In the genomic region with DNA sequence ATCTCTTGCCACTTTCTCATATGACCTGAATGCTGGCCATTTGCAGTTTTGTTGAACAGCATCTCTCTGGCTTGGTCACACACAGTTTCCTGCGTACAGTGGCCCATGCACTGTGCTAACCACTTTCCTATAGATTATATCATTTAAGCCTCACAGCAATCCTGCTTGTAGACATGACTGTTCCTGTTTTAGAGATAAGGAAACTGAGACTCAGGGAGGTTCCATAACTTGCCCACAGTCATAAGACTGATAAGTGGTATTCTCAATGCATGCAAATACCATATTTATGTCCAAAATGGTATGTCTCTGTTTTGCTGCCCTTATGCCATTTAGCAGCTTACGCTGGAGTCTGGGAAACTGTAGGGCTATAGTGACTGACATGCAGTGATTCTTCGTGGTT, we compare ENCODE assay signal across 2 cellular contexts.
TF ChIP-seq lines count a peak whose summit lies in the region.

No MANE protein-coding gene starts in this region.

TF ChIP-seq in K562, 482 proteins besides CTCF, POLR2A, EP300 and RAD21 (continued from another document and continues in another):
- TF ChIP-seq RCOR1 (IDR thresholded peaks at IDR 0.05; ENCODE audit: borderline replicate concordance in 1 of 2, low read depth in 2 of 2, low read length in 2 of 2), result peak in 1 of 2 experiments; percentile 83; a peak in 2 of 4 replicates
- TF ChIP-seq TEAD2 (tag; IDR thresholded peaks at IDR 0.05), result no peak
- TF ChIP-seq ATF7 (IDR thresholded peaks at IDR 0.05), result no peak
- no peak for TF ChIP-seq ILK (tag; IDR thresholded peaks at IDR 0.05; ENCODE audit: borderline replicate concordance, low read depth)
- TF ChIP-seq PURB (CRISPR knock-in tag; IDR thresholded peaks at IDR 0.05; ENCODE audit: low read depth), result no peak
- no peak for TF ChIP-seq SRSF9 (IDR thresholded peaks at IDR 0.05; ENCODE audit: borderline replicate concordance, low read depth, low read length)
- peak; percentile 65; the same call in 1 of the 2 replicates for TF ChIP-seq FOXJ2 (tag; IDR thresholded peaks at IDR 0.05)
- peak; percentile 68 for TF ChIP-seq CBFA2T3 (IDR thresholded peaks at IDR 0.05)
- TF ChIP-seq TSC22D4 (tag; IDR thresholded peaks at IDR 0.05), result no peak
- TF ChIP-seq MTA3 (IDR thresholded peaks at IDR 0.05; ENCODE audit: borderline replicate concordance), result 0 out of 2 replicates have a peak, but pooled peaks have one; percentile 22
- TF ChIP-seq MBD2 (IDR thresholded peaks at IDR 0.05; ENCODE audit: borderline replicate concordance, low read depth), result no peak
- TF ChIP-seq JUND (IDR thresholded peaks at IDR 0.05; ENCODE audit: borderline replicate concordance, low read depth, low read length), result peak; percentile 47; the same call in 1 of the 2 replicates
- TF ChIP-seq JUND (tag; IDR thresholded peaks at IDR 0.05; ENCODE audit: borderline replicate concordance, low read depth, low read length), result peak; percentile 40; the same call in 1 of the 3 replicates
- peak; percentile 42; the same call in 1 of the 2 replicates for TF ChIP-seq FOSL1 (tag; conservative IDR thresholded peaks at IDR 0.05)
- no peak for TF ChIP-seq EWSR1 (IDR thresholded peaks at IDR 0.05; ENCODE audit: borderline replicate concordance, low read depth, partially characterized antibody)
- peak; percentile 44; the same call in 1 of the 2 replicates for TF ChIP-seq SMARCA4 (IDR thresholded peaks at IDR 0.05)
- TF ChIP-seq TAL1 (IDR thresholded peaks at IDR 0.05), result 0 out of 2 replicates have a peak, but pooled peaks have one; percentile 21
- peak in 1 of 2 experiments; percentile 49; a peak in 1 of 4 replicates for TF ChIP-seq TBL1XR1 (IDR thresholded peaks at IDR 0.05; ENCODE audit: low read length in 2 of 2)
- TF ChIP-seq, protein P1, sequence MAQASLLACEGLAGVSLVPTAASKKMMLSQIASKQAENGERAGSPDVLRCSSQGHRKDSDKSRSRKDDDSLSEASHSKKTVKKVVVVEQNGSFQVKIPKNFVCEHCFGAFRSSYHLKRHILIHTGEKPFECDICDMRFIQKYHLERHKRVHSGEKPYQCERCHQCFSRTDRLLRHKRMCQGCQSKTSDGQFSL (CRISPR knock-in tag; IDR thresholded peaks at IDR 0.05), result no peak
- TF ChIP-seq, protein P1 (tag; IDR thresholded peaks at IDR 0.05), result no peak
- peak; percentile 78 to 83 for TF ChIP-seq KDM1A (IDR thresholded peaks at IDR 0.05)
- no peak for TF ChIP-seq ADNP (tag; IDR thresholded peaks at IDR 0.05)
- no peak for TF ChIP-seq NR4A1 (CRISPR knock-in tag; IDR thresholded peaks at IDR 0.05)
- 0 out of 2 replicates have a peak, but pooled peaks have one; percentile 38 for TF ChIP-seq NR4A1 (tag; IDR thresholded peaks at IDR 0.05)
- no peak for TF ChIP-seq RBM15 (IDR thresholded peaks at IDR 0.05; ENCODE audit: insufficient read depth, low read length)
- TF ChIP-seq SP2 (IDR thresholded peaks at IDR 0.05; ENCODE audit: extremely low read depth, low read depth, low read length, poor library complexity, severe bottlenecking), result no peak

TF ChIP-seq in WTC11, 78 proteins besides CTCF, POLR2A, EP300 and RAD21 (continued from another document):
- TF ChIP-seq, protein P2, sequence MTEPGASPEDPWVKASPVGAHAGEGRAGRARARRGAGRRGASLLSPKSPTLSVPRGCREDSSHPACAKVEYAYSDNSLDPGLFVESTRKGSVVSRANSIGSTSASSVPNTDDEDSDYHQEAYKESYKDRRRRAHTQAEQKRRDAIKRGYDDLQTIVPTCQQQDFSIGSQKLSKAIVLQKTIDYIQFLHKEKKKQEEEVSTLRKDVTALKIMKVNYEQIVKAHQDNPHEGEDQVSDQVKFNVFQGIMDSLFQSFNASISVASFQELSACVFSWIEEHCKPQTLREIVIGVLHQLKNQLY (CRISPR knock-in tag; IDR thresholded peaks at IDR 0.05), result no peak
- TF ChIP-seq, protein P3, sequence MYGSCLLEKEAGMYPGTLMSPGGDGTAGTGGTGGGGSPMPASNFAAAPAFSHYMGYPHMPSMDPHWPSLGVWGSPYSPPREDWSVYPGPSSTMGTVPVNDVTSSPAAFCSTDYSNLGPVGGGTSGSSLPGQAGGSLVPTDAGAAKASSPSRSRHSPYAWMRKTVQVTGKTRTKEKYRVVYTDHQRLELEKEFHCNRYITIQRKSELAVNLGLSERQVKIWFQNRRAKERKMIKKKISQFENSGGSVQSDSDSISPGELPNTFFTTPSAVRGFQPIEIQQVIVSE (CRISPR knock-in tag; IDR thresholded peaks at IDR 0.05; ENCODE audit: borderline replicate concordance), result no peak
- no peak for TF ChIP-seq SMAD3 (CRISPR knock-in tag; IDR thresholded peaks at IDR 0.05; ENCODE audit: borderline replicate concordance)
- TF ChIP-seq, protein P4, sequence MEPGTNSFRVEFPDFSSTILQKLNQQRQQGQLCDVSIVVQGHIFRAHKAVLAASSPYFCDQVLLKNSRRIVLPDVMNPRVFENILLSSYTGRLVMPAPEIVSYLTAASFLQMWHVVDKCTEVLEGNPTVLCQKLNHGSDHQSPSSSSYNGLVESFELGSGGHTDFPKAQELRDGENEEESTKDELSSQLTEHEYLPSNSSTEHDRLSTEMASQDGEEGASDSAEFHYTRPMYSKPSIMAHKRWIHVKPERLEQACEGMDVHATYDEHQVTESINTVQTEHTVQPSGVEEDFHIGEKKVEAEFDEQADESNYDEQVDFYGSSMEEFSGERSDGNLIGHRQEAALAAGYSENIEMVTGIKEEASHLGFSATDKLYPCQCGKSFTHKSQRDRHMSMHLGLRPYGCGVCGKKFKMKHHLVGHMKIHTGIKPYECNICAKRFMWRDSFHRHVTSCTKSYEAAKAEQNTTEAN (CRISPR knock-in tag; IDR thresholded peaks at IDR 0.05), result no peak
